8 cellular contexts compared by ENCODE assay signal in genomic region chr4:119559044-119559647, GRCh38.
DNase-seq lines count a peak whose midpoint lies in the region; ATAC-seq and TF ChIP-seq lines count a peak whose summit lies in the region.

No MANE protein-coding gene starts in this region.

- no peak for ATAC-seq in HG03196 (IDR thresholded peaks at IDR 0.05; ENCODE audit: unreplicated experiment)
- no peak for ATAC-seq in GM18870 (IDR thresholded peaks at IDR 0.05; ENCODE audit: unreplicated experiment)

- H3K27ac ChIP-seq in AG04450 (ENCODE audit: low read depth, low read length), result no peak overlapping the region
- H3K27ac ChIP-seq in OCI-LY1 (ENCODE audit: low read depth, low read length, poor library complexity, severe bottlenecking), result no peak overlapping the region
- H3K27ac ChIP-seq in esophagus muscularis mucosa (replicated peaks in 1 of 4), result peak overlapping the region in 3 of 4 donors; percentile 11 to 43 (median 38)

- no peak for TF ChIP-seq EP300 in esophagus muscularis mucosa (IDR thresholded peaks at IDR 0.05)

- no peaks in the 10 kb centered on the region for H3K27me3 ChIP-seq in AG04450 (ENCODE audit: control insufficient read depth, insufficient read depth, low read length)
- H3K27me3 ChIP-seq in OCI-LY1 (ENCODE audit: insufficient read depth, low read length), result no peaks in the 10 kb centered on the region
- no peaks in the 10 kb centered on the region for H3K27me3 ChIP-seq in esophagus muscularis mucosa

- TF ChIP-seq POLR2A in esophagus muscularis mucosa (IDR thresholded peaks at IDR 0.05; ENCODE audit: low read depth), result no peak

- no peaks in the 10 kb centered on the region for H3K9me3 ChIP-seq in AG04450 (ENCODE audit: control insufficient read depth, insufficient read depth, low read length)
- H3K9me3 ChIP-seq in OCI-LY1 (ENCODE audit: low read length), result peaks cover 5% of the 10 kb centered on the region; the same call in 1 of the 2 replicates
- peaks cover 0 to 12% (median 7%) of the 10 kb centered on the region in 4 donors for H3K9me3 ChIP-seq in esophagus muscularis mucosa

- H3K4me2 ChIP-seq in OCI-LY1 (ENCODE audit: low read length), result no peak overlapping the region

- no peak overlapping the region for H3K9ac ChIP-seq in OCI-LY1 (ENCODE audit: low read length)

- H3K36me3 ChIP-seq in OCI-LY1 (ENCODE audit: insufficient read depth, low read length) (no peaks in the 10 kb centered on the region), esophagus muscularis mucosa (peaks cover 4 to 42% (median 18%) of the 10 kb centered on the region in 4 donors)

- no peaks in the 10 kb centered on the region for H3F3A ChIP-seq in OCI-LY1 (ENCODE audit: insufficient read depth, low read length)

- no peaks in the 10 kb centered on the region for H3K79me2 ChIP-seq in OCI-LY1 (ENCODE audit: insufficient read depth, low read length)

- in situ Hi-C loops in GM13977 (cut with MboI; ENCODE audit: low pct_unique_long_range_greater_than_20kb, low sequenced_read_pairs, unreplicated experiment), result no loop called here

- H2AFZ ChIP-seq in OCI-LY1 (ENCODE audit: low read length), result no peak overlapping the region

- intact Hi-C loops in esophagus muscularis mucosa (cut with DNase I), result loop anchor here (1.0 to 2.0 kb wide), 2 partner anchors 68 to 492 kb away; no protein-coding TSS in a partner anchor

- CTCF ChIA-PET in AG04450 (lab: Charles Lee), result interaction anchor here (0.5 to 3.8 kb wide), 18 partner anchors 8 to 503 kb away, joined by 3 to 45 read pairs (median 5); partner anchors contain the start of gene PDE5A

- H3K9me2 ChIP-seq in OCI-LY1 (ENCODE audit: low read depth, low read length), result no peaks in the 10 kb centered on the region

- H3K4me3 ChIP-seq in AG04450 (ENCODE audit: low read depth, low read length) (no peak overlapping the region), OCI-LY1 (ENCODE audit: low read depth, low read length, poor library complexity, severe bottlenecking) (no peak overlapping the region), esophagus muscularis mucosa (no peak overlapping the region), retinal pigment epithelial cell (ENCODE audit: low read length) (no peak overlapping the region)

- H3K4me1 ChIP-seq in OCI-LY1 (ENCODE audit: insufficient read depth, low read length, severe bottlenecking), result no peaks in the 10 kb centered on the region
- H3K4me1 ChIP-seq in esophagus muscularis mucosa, result peaks cover 0 to 41% (median 29%) of the 10 kb centered on the region in 4 donors

- TF ChIP-seq CTCF in AG04450 (IDR thresholded peaks at IDR 0.05; ENCODE audit: low read depth, low read length) (peak; percentile 45), GM13977 (IDR thresholded peaks at IDR 0.05; ENCODE audit: extremely low read depth, insufficient read depth, missing control alignments) (peak; percentile 35), OCI-LY1 (IDR thresholded peaks at IDR 0.05; ENCODE audit: low read length) (peak; percentile 58), esophagus muscularis mucosa (IDR thresholded peaks at IDR 0.05) (peak; percentile 55 to 57 (median 56)), retinal pigment epithelial cell (conservative IDR thresholded peaks at IDR 0.05; ENCODE audit: low read depth, low read length) (peak; percentile 52)

- DNase-seq in AG04450 (ENCODE audit: low read depth, low spot score) (no peak), GM13977 (ENCODE audit: low spot score) (peak; percentile 14), esophagus muscularis mucosa (ENCODE audit: extremely low spot score) (no peak), retinal pigment epithelial cell (ENCODE audit: low read depth) (no peak)
- no peak for DNase-seq in activated CD4-positive, CD25-positive, alpha-beta regulatory T cell treated with anti-CD3 and anti-CD28 coated beads, Interleukin-2, amount 50 U/mL, for 72 hours

- no peaks in the 10 kb centered on the region for H4K20me1 ChIP-seq in OCI-LY1 (ENCODE audit: insufficient read depth, low read length)

- POLR2A ChIA-PET in AG04450 (lab: Yijun Ruan, JAX), result interaction anchor here (0.5 to 0.9 kb wide), 2 partner anchors 12 to 68 kb away, joined by 3 to 7 read pairs; no protein-coding TSS in a partner anchor

Comparison
In these comparisons a context has a peak if more than half of its experiments do, and no peak if none do; other contexts are left out.
1. H3K27ac ChIP-seq: peak in esophagus muscularis mucosa (3 of 4); none in AG04450 (single experiment) and OCI-LY1 (single experiment).
2. Peak in every context shown above with its lines, with median percentiles within 50 percentile points of each other: CTCF ChIP-seq.